Comparison of ENCODE assay signal across 23 cellular contexts in the genomic region with DNA sequence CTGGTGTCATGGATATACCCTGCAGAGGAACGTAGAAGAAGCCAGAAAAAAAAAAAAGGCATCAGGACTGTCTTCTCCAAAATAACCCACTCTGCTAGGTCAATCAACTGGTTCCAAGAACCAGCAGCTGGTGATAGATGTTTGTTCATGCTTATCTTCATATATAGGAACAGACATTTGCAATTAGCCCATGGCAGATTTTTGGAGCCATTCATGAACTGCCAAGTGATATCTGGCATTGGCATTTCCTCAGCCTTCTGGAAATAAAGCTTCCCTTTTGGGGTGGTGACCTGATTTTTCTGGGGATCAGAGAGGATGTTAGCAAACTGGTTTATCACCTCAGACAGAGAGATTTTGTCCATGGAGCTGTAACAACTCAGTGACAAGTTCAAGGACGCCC.
"Had no signal": no experiment of that assay in that cellular context is flagged by ENCODE, and none has a peak within 500 bp of the region (broad histone marks: within the 10 kb centered on the region; RNA-seq: fewer than 3 reads in every experiment).

No MANE protein-coding gene starts in this region.

- H3K27me3 ChIP-seq: esophagus squamous epithelium, neutrophil, ovary had no signal

- H3K4me1 ChIP-seq: esophagus squamous epithelium, prostate gland had no signal

- H3K9me3 ChIP-seq: esophagus squamous epithelium, neutrophil, ovary, prostate gland, thoracic aorta had no signal

- H3K4me3 ChIP-seq: esophagus squamous epithelium, ovary, prostate gland, thoracic aorta had no signal

- DNase-seq: activated CD4-positive, alpha-beta T cell treated with anti-CD3 and anti-CD28 coated beads for 4 hours; activated CD4-positive, alpha-beta T cell treated with anti-CD3 and anti-CD28 coated beads, Interleukin-2, amount 50 U/mL, for 4 hours; activated effector memory CD4-positive, alpha-beta T cell treated with Interleukin-2 at 50 U/mL for 16 hours; activated naive CD4-positive, alpha-beta T cell treated with Interleukin-2 at 50 U/mL for 16 hours; activated T-cell treated with anti-CD3 and anti-CD28 coated beads for 4 hours; aorta; caudate nucleus; effector CD4-positive, alpha-beta T cell; esophagus squamous epithelium; left cardiac atrium; left ventricle myocardium superior; naive B cell; nephron progenitor cell; ovary; retina; small intestine; stimulated activated CD4-positive, alpha-beta T cell treated with anti-CD3 and anti-CD28 coated beads, Interleukin-4, amount 100 ng/mL, for 24 hours; T-helper 9 cell had no signal

- H3K27ac ChIP-seq: esophagus squamous epithelium, neutrophil, ovary, prostate gland, thoracic aorta, VCaP had no signal

- H3K36me3 ChIP-seq: esophagus squamous epithelium, neutrophil, ovary, prostate gland, thoracic aorta had no signal

- ATAC-seq: left cardiac atrium, left ventricle myocardium superior, sciatic nerve had no signal
